In the genomic region with DNA sequence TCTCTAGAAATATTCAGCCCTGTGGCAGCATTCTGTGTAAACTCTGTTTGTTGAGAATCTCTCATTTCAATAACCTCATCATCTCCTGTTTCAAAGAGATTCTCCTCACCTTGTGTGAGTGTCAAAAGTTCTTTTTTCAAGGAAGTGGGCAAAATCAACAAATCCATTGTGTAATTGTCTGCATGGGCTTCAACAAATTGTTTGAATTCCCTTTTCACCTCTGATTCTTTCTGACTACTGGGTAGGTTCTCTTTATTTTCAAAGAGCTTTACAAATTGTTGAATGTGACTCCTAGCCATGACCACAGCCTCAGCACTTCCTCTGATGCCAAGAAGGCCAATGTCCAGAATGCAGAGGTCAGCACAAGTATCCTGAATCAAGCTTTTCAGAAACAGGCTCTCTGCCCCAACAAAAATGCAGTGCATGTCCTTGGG, we compare ENCODE assay signal across 13 cellular contexts. TPM values are rescaled to one million over a fixed set of nuclear protein-coding genes. Genes with fewer than 3 reads are reported as not detected.
DNase-seq lines count a peak whose midpoint lies in the region; ATAC-seq and TF ChIP-seq lines count a peak whose summit lies in the region.
"Had no signal": no experiment of that assay in that cellular context is flagged by ENCODE, and none has a peak within 500 bp of the region (broad histone marks: within the 10 kb centered on the region; RNA-seq: fewer than 3 reads in every experiment).

No MANE protein-coding gene starts in this region.

- H3K4me1 ChIP-seq in spleen, result peaks cover 21 to 82% (median 50%) of the 10 kb centered on the region in 6 donors

- peak overlapping the region in 7 of 8 donors; percentile 37 to 75 (median 70) for H3K27ac ChIP-seq in spleen
- H3K27ac ChIP-seq: SJSA1 had no signal

- no peak overlapping the region for H3K4me3 Mint-ChIP-seq in activated CD4-positive, alpha-beta T cell treated with anti-CD3 and anti-CD28 coated beads for 36 hours
- no peak overlapping the region for H3K4me3 Mint-ChIP-seq in activated CD4-positive, alpha-beta T cell treated with anti-CD3 and anti-CD28 coated beads, Interleukin-2, amount 10 ng/mL, durations not matched to agents 7 days and 5 days
- no peak overlapping the region for H3K4me3 Mint-ChIP-seq in activated naive CD8-positive, alpha-beta T cell treated with anti-CD3 and anti-CD28 coated beads, Interleukin-2, amount 50 U/mL, for 24 hours
- H3K4me3 Mint-ChIP-seq: brain had no signal

- no peaks in the 10 kb centered on the region for H3K9me3 Mint-ChIP-seq in activated CD4-positive, alpha-beta T cell treated with anti-CD3 and anti-CD28 coated beads for 36 hours (ENCODE audit: low read depth)
- no peaks in the 10 kb centered on the region for H3K9me3 Mint-ChIP-seq in activated CD4-positive, alpha-beta T cell treated with anti-CD3 and anti-CD28 coated beads, Interleukin-2, amount 10 ng/mL, durations not matched to agents 7 days and 5 days
- no peaks in the 10 kb centered on the region for H3K9me3 Mint-ChIP-seq in activated naive CD8-positive, alpha-beta T cell treated with anti-CD3 and anti-CD28 coated beads, Interleukin-2, amount 50 U/mL, for 24 hours

- H3K36me3 ChIP-seq in spleen, result peaks cover 0 to 27% (median 7%) of the 10 kb centered on the region in 6 donors

- H3K4me1 Mint-ChIP-seq in activated CD4-positive, alpha-beta T cell treated with anti-CD3 and anti-CD28 coated beads for 36 hours, result peaks cover 80% of the 10 kb centered on the region
- peaks cover 59% of the 10 kb centered on the region for H3K4me1 Mint-ChIP-seq in activated CD4-positive, alpha-beta T cell treated with anti-CD3 and anti-CD28 coated beads, Interleukin-2, amount 10 ng/mL, durations not matched to agents 7 days and 5 days
- peaks cover 80% of the 10 kb centered on the region for H3K4me1 Mint-ChIP-seq in activated naive CD8-positive, alpha-beta T cell treated with anti-CD3 and anti-CD28 coated beads, Interleukin-2, amount 50 U/mL, for 24 hours

- H3K4me3 ChIP-seq in spleen, result no peak overlapping the region
- H3K4me3 ChIP-seq: SJSA1, stomach had no signal

- TF ChIP-seq CTCF in spleen (IDR thresholded peaks at IDR 0.05 in 8 of 11, conservative IDR thresholded peaks at IDR 0.05 in 3 of 11), result no peak

- peak overlapping the region; percentile 42 for H3K27ac Mint-ChIP-seq in activated CD4-positive, alpha-beta T cell treated with anti-CD3 and anti-CD28 coated beads for 36 hours
- H3K27ac Mint-ChIP-seq in activated CD4-positive, alpha-beta T cell treated with anti-CD3 and anti-CD28 coated beads, Interleukin-2, amount 10 ng/mL, durations not matched to agents 7 days and 5 days, result no peak overlapping the region
- peak overlapping the region; percentile 35 for H3K27ac Mint-ChIP-seq in activated naive CD8-positive, alpha-beta T cell treated with anti-CD3 and anti-CD28 coated beads, Interleukin-2, amount 50 U/mL, for 24 hours

- peaks cover 29% of the 10 kb centered on the region for H3K36me3 Mint-ChIP-seq in activated CD4-positive, alpha-beta T cell treated with anti-CD3 and anti-CD28 coated beads for 36 hours (ENCODE audit: low read depth)
- H3K36me3 Mint-ChIP-seq in activated CD4-positive, alpha-beta T cell treated with anti-CD3 and anti-CD28 coated beads, Interleukin-2, amount 10 ng/mL, durations not matched to agents 7 days and 5 days (ENCODE audit: low read depth), result peaks cover 54% of the 10 kb centered on the region
- H3K36me3 Mint-ChIP-seq in activated naive CD8-positive, alpha-beta T cell treated with anti-CD3 and anti-CD28 coated beads, Interleukin-2, amount 50 U/mL, for 24 hours (ENCODE audit: low read depth), result peaks cover 42% of the 10 kb centered on the region

- no peak for ATAC-seq in activated CD4-positive, alpha-beta T cell treated with anti-CD3 and anti-CD28 coated beads for 36 hours
- no peak for ATAC-seq in activated naive CD8-positive, alpha-beta T cell treated with anti-CD3 and anti-CD28 coated beads, Interleukin-2, amount 50 U/mL, for 24 hours
- peak; percentile 75 for ATAC-seq in left lobe of liver
- no peak for ATAC-seq in HG03039 (IDR thresholded peaks at IDR 0.05; ENCODE audit: unreplicated experiment)
- ATAC-seq in HG03196 (IDR thresholded peaks at IDR 0.05; ENCODE audit: unreplicated experiment), result no peak

- H3K9me3 ChIP-seq in spleen, result no peaks in the 10 kb centered on the region
- H3K9me3 ChIP-seq: SJSA1, stomach had no signal

- H3K27me3 Mint-ChIP-seq in activated CD4-positive, alpha-beta T cell treated with anti-CD3 and anti-CD28 coated beads for 36 hours, result no peaks in the 10 kb centered on the region
- H3K27me3 Mint-ChIP-seq in activated CD4-positive, alpha-beta T cell treated with anti-CD3 and anti-CD28 coated beads, Interleukin-2, amount 10 ng/mL, durations not matched to agents 7 days and 5 days, result no peaks in the 10 kb centered on the region
- no peaks in the 10 kb centered on the region for H3K27me3 Mint-ChIP-seq in activated naive CD8-positive, alpha-beta T cell treated with anti-CD3 and anti-CD28 coated beads, Interleukin-2, amount 50 U/mL, for 24 hours
- H3K27me3 Mint-ChIP-seq: brain had no signal

- H3K27me3 ChIP-seq in spleen (replicated peaks in 1 of 7), result no peaks in the 10 kb centered on the region
- H3K27me3 ChIP-seq: SJSA1, stomach had no signal

- POLR2A ChIA-PET in activated CD4-positive, alpha-beta T cell treated with anti-CD3 and anti-CD28 coated beads for 36 hours (lab: Charles Lee), result no interaction called here
- POLR2A ChIA-PET in activated CD4-positive, alpha-beta T cell treated with anti-CD3 and anti-CD28 coated beads, Interleukin-2, amount 10 ng/mL, durations not matched to agents 7 days and 5 days (lab: Charles Lee), result no interaction called here

- no peak for DNase-seq in activated CD4-positive, alpha-beta T cell treated with anti-CD3 and anti-CD28 coated beads for 36 hours
- DNase-seq in activated CD4-positive, alpha-beta T cell treated with anti-CD3 and anti-CD28 coated beads, Interleukin-2, amount 10 ng/mL, durations not matched to agents 7 days and 5 days, result no peak
- DNase-seq in activated naive CD8-positive, alpha-beta T cell treated with anti-CD3 and anti-CD28 coated beads, Interleukin-2, amount 50 U/mL, for 24 hours, result no peak
- DNase-seq in left lobe of liver (ENCODE audit: low spot score) (peak; percentile 67), spleen (no peak), NCI-H524 treated with DMSO at 0.1 percent for 48 hours (lab: John Stamatoyannopoulos, UW) (no peak)
- DNase-seq: activated CD8-positive, alpha-beta memory T cell treated with anti-CD3 and anti-CD28 coated beads for 24 hours; NCI-H69; stomach had no signal

- CTCF ChIA-PET in activated CD4-positive, alpha-beta T cell treated with anti-CD3 and anti-CD28 coated beads for 36 hours (lab: Charles Lee), result interaction anchor here (1.7 to 2.4 kb wide), 2 partner anchors 61 to 69 kb away, joined by 7 to 10 read pairs; no protein-coding TSS in a partner anchor
- CTCF ChIA-PET in activated CD4-positive, alpha-beta T cell treated with anti-CD3 and anti-CD28 coated beads, Interleukin-2, amount 10 ng/mL, durations not matched to agents 7 days and 5 days (lab: Charles Lee), result interaction anchor here (1.6 kb wide), 1 partner anchor 61 kb away, joined by 6 read pairs; no protein-coding TSS in a partner anchor

- TF ChIP-seq POLR2A in spleen (IDR thresholded peaks at IDR 0.05), result no peak

- intact Hi-C loops in activated CD4-positive, alpha-beta T cell treated with anti-CD3 and anti-CD28 coated beads for 36 hours (cut with DNase I, micrococcal nuclease), result no loop called here
- intact Hi-C loops in spleen (cut with DNase I; ENCODE audit: low total_unique reads), result no loop called here

RNA-seq across cellular contexts. Expression of gene N4BP1, which starts 48.0 kb away (rescaled TPM):
- 10 to 100 TPM; 49.2 to 69.4 TPM for total RNA-seq in activated CD4-positive, alpha-beta T cell treated with anti-CD3 and anti-CD28 coated beads for 36 hours
- total RNA-seq in activated CD4-positive, alpha-beta T cell treated with anti-CD3 and anti-CD28 coated beads, Interleukin-2, amount 10 ng/mL, durations not matched to agents 7 days and 5 days, result 10 to 100 TPM; 65.1 to 92.9 TPM
- total RNA-seq in left lobe of liver (11.6 TPM), spleen (10 to 100 TPM; 40.0 to 65.9 (median 48.6) TPM)
- polyA plus RNA-seq in spleen, result 10 to 100 TPM in 1 of 3 donors, 1 to 10 TPM in 2; 6.6 to 12.2 (median 7.8) TPM
